ENCODE assay signal across 8 cellular contexts in the genomic region with DNA sequence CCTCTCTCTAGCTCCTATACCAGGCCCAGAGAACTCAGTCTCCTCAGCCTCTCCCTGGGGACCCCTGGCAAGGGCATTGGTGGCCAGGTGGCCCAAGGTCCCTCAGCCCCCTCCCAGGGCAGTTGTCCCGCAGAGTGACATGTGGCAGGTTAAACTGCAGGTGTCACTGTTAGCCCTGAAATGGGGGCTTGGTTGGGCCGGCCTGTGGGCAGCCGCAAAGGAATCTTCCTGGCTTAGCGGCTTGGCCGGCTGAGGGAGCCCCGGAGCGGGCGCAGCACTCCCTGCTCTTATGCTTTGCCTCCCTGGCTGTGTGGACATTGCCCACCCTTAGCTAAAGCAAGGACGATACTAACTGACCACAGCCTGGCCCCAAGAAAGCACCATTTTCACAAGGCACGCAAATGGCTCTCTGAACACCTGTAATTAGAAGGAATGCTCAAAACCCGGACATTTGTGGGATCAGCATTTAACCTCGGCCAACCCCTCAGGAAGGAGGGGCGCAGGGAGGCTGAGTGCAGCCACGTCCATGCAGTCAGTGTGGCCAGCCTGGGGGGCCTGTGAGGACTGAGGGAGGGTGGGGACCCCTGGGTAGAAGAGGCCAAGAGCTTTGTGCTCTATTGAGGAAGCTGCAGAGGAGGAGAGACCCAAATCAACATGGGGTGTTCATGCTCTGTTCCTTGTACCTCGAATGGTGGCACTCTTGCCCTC.
DNase-seq lines count a peak whose midpoint lies in the region; ATAC-seq and TF ChIP-seq lines count a peak whose summit lies in the region.

No MANE protein-coding gene starts in this region.

- H3K9me3 Mint-ChIP-seq in CD4-positive, alpha-beta memory T cell: peaks cover 0 to 3% (median 0%) of the 10 kb centered on the region in 8 donors
- peaks cover 0 to 2% (median 0%) of the 10 kb centered on the region in 7 donors for H3K9me3 Mint-ChIP-seq in CD14-positive monocyte

- peak overlapping the region in 1 of 7 donors; percentile 61 for H3K27ac Mint-ChIP-seq in CD4-positive, alpha-beta memory T cell
- no peak overlapping the region for H3K27ac Mint-ChIP-seq in CD14-positive monocyte

- in situ Hi-C loops in T47D (cut with HindIII; ENCODE audit: low pct_unique_long_range_greater_than_20kb, low sequenced_read_pairs): no loop called here

- no peaks in the 10 kb centered on the region for H3K36me3 ChIP-seq in CD4-positive, alpha-beta memory T cell (ENCODE audit: insufficient read depth, low read length)
- H3K36me3 ChIP-seq in OCI-LY7 (ENCODE audit: insufficient read depth, low read length): no peaks in the 10 kb centered on the region
- no peaks in the 10 kb centered on the region for H3K36me3 ChIP-seq in lung (ENCODE audit: control insufficient read depth in 2 of 2, insufficient read depth in 2 of 2, low read length in 2 of 2)

- 14 to 21% methylated on average over 15 of the region's 15 CpGs for WGBS in lung, 2 donors

- H3K79me2 ChIP-seq in OCI-LY7 (ENCODE audit: insufficient read depth, low read depth, low read length): no peaks in the 10 kb centered on the region

- no peak overlapping the region for H3K4me2 ChIP-seq in OCI-LY7 (ENCODE audit: low read length)

- peak; percentile 65 for ATAC-seq in GM18861 (IDR thresholded peaks at IDR 0.05; ENCODE audit: unreplicated experiment)
- ATAC-seq in HG03439 (IDR thresholded peaks at IDR 0.05; ENCODE audit: unreplicated experiment): peak; percentile 63
- ATAC-seq in lung (ENCODE audit: insufficient read depth, low FRiP score): no peak

- H3K36me3 Mint-ChIP-seq in CD4-positive, alpha-beta memory T cell: no peaks in the 10 kb centered on the region
- H3K36me3 Mint-ChIP-seq in CD14-positive monocyte: no peaks in the 10 kb centered on the region

- POLR2A ChIA-PET in CD4-positive, alpha-beta memory T cell (lab: Charles Lee; ENCODE audit: partially characterized antibody): no interaction called here
- POLR2A ChIA-PET in OCI-LY7 (lab: Charles Lee): interaction anchor here (0.5 to 0.6 kb wide), 2 partner anchors 84 to 222 kb away, joined by 3 read pairs; no protein-coding TSS in a partner anchor

- H2AFZ ChIP-seq in OCI-LY7 (ENCODE audit: low read length): no peak overlapping the region

- H3K9me2 ChIP-seq in OCI-LY7 (ENCODE audit: insufficient read depth, low read length): no peaks in the 10 kb centered on the region

- H3K27me3 Mint-ChIP-seq in CD4-positive, alpha-beta memory T cell: peaks cover 6 to 11% of the 10 kb centered on the region in 2 donors
- H3K27me3 Mint-ChIP-seq in CD14-positive monocyte (ENCODE audit: low read depth in 3 of 3): peaks cover 34 to 46% (median 43%) of the 10 kb centered on the region in 3 donors

- H3K9me3 ChIP-seq in CD4-positive, alpha-beta memory T cell (ENCODE audit: control insufficient read depth in 1 of 2, low read length in 2 of 2): no peaks in the 10 kb centered on the region
- no peaks in the 10 kb centered on the region for H3K9me3 ChIP-seq in OCI-LY7 (ENCODE audit: low read length)
- no peaks in the 10 kb centered on the region for H3K9me3 ChIP-seq in lung (ENCODE audit: control insufficient read depth in 2 of 2, insufficient read depth in 1 of 2, low read length in 1 of 2)

- peaks cover 5% of the 10 kb centered on the region for H3K27me3 ChIP-seq in CD4-positive, alpha-beta memory T cell (ENCODE audit: insufficient read depth, low read length)
- H3K27me3 ChIP-seq in lung (ENCODE audit: control insufficient read depth, insufficient read depth): no peaks in the 10 kb centered on the region

- BruUV-seq in OCI-LY7 (replicated peaks; lab: Mats Ljungman, UMichigan): no TSS peak

- no peak overlapping the region for H3K4me3 ChIP-seq in CD4-positive, alpha-beta memory T cell (ENCODE audit: low read length in 2 of 2)
- no peak overlapping the region for H3K4me3 ChIP-seq in OCI-LY7 (ENCODE audit: low read depth, low read length, poor library complexity, severe bottlenecking)
- H3K4me3 ChIP-seq in lung: no peak overlapping the region

- no peak overlapping the region for H3K27ac ChIP-seq in CD4-positive, alpha-beta memory T cell (ENCODE audit: low read depth, low read length)
- H3K27ac ChIP-seq in OCI-LY7 (ENCODE audit: low read depth, low read length, poor library complexity, severe bottlenecking) (no peak overlapping the region), lung (ENCODE audit: low read depth in 1 of 2, low read length in 1 of 2) (no peak overlapping the region)

- TF ChIP-seq CTCF in OCI-LY7 (conservative IDR thresholded peaks at IDR 0.05; ENCODE audit: low read length) (peak; percentile 71), lung (IDR thresholded peaks at IDR 0.05; ENCODE audit: control extremely low read depth, extremely low read depth) (peak; percentile 5), CD14-positive monocyte (IDR thresholded peaks at IDR 0.05) (no peak)

- peak overlapping the region in 1 of 8 donors; percentile 31 for H3K4me3 Mint-ChIP-seq in CD4-positive, alpha-beta memory T cell
- no peak overlapping the region for H3K4me3 Mint-ChIP-seq in CD14-positive monocyte

- intact Hi-C loops in CD4-positive, alpha-beta memory T cell (cut with micrococcal nuclease): no loop called here
- intact Hi-C loops in OCI-LY7 (cut with micrococcal nuclease; ENCODE audit: unreplicated experiment) (loop anchor here (2.0 kb wide), 1 partner anchor 156 kb away; no protein-coding TSS in a partner anchor), CD14-positive monocyte (cut with micrococcal nuclease) (no loop called here)

- no peaks in the 10 kb centered on the region for H3K4me1 ChIP-seq in CD4-positive, alpha-beta memory T cell (ENCODE audit: insufficient read depth, low read length)
- H3K4me1 ChIP-seq in OCI-LY7 (ENCODE audit: insufficient read depth, low read length, poor library complexity, severe bottlenecking): no peaks in the 10 kb centered on the region
- peaks cover 0 to 5% of the 10 kb centered on the region in 2 donors for H3K4me1 ChIP-seq in lung (ENCODE audit: control insufficient read depth in 2 of 2, insufficient read depth in 2 of 2, low read length in 2 of 2)

- peaks cover 0 to 2% (median under 1%) of the 10 kb centered on the region in 4 donors for H3K4me1 Mint-ChIP-seq in CD4-positive, alpha-beta memory T cell
- peaks cover 9% of the 10 kb centered on the region for H3K4me1 Mint-ChIP-seq in CD14-positive monocyte

- CTCF ChIA-PET in CD4-positive, alpha-beta memory T cell (lab: Charles Lee; ENCODE audit: partially characterized antibody): no interaction called here
- CTCF ChIA-PET in OCI-LY7 (lab: Charles Lee; ENCODE audit: unreplicated experiment): interaction anchor here (0.6 kb wide), 1 partner anchor 353 kb away, joined by 4 read pairs; no protein-coding TSS in a partner anchor

- no peaks in the 10 kb centered on the region; the same call in 1 of the 2 replicates for H4K20me1 ChIP-seq in OCI-LY7 (ENCODE audit: insufficient read depth, low read length)

- peak in 3 of 5 donors; percentile 7 to 12 (median 10) for DNase-seq in CD4-positive, alpha-beta memory T cell
- DNase-seq in OCI-LY7 (ENCODE audit: low spot score) (peak; percentile 52), T47D (ENCODE audit: low read depth in 1 of 2, low spot score in 1 of 2) (peak; percentile 71 to 81), lung (ENCODE audit: low spot score) (peak; percentile 43), CD14-positive monocyte (ENCODE audit: low spot score) (no peak), hippocampal formation (lab: John Stamatoyannopoulos, UW) (no peak)

Comparison
In these comparisons a context has a peak if more than half of its experiments do, and no peak if none do; other contexts are left out.
1. DNase-seq: peak in CD4-positive, alpha-beta memory T cell (3 of 5), OCI-LY7 (single experiment), T47D (2 of 2) and lung (single experiment); none in CD14-positive monocyte (single experiment) and hippocampal formation (0 of 2).